Comparison of ENCODE assay signal across 8 cellular contexts in genomic region chr5:140400730-140401361, GRCh38.
DNase-seq lines count a peak whose midpoint lies in the region; ATAC-seq and TF ChIP-seq lines count a peak whose summit lies in the region.

No MANE protein-coding gene starts in this region.

- peak; percentile 92 for DNase-seq in AG09319 (ENCODE audit: extremely low read depth, low read depth)
- peak; percentile 95 for DNase-seq in NCI-H226
- DNase-seq in activated CD4-positive, CD25-positive, alpha-beta regulatory T cell (lab: John Stamatoyannopoulos, UW), result peak; percentile 62 to 83 (median 70)
- DNase-seq in caudate nucleus (lab: John Stamatoyannopoulos, UW), result peak; percentile 76 to 98 (median 95)
- DNase-seq in iris pigment epithelial cell (ENCODE audit: low read depth), result peak; percentile 98
- peak; percentile 94 for DNase-seq in smooth muscle cell of the brain vasculature (ENCODE audit: low read depth, low spot score)

- no peak for TF ChIP-seq CTCF in AG09319 (IDR thresholded peaks at IDR 0.05; ENCODE audit: low read depth, low read length)

- peak overlapping the region; percentile 99 for H3K27ac ChIP-seq in caudate nucleus (ENCODE audit: low read depth, low read length)

- ATAC-seq in GM19025 (IDR thresholded peaks at IDR 0.05; ENCODE audit: low read depth, unreplicated experiment) (peak; percentile 59), HG03196 (IDR thresholded peaks at IDR 0.05; ENCODE audit: unreplicated experiment) (peak; percentile 64)

Comparison
In these comparisons a context has a peak if more than half of its experiments do, and no peak if none do; other contexts are left out.
1. Peak in every context shown above with its lines: DNase-seq, ATAC-seq and H3K27ac ChIP-seq.